In the genomic region with DNA sequence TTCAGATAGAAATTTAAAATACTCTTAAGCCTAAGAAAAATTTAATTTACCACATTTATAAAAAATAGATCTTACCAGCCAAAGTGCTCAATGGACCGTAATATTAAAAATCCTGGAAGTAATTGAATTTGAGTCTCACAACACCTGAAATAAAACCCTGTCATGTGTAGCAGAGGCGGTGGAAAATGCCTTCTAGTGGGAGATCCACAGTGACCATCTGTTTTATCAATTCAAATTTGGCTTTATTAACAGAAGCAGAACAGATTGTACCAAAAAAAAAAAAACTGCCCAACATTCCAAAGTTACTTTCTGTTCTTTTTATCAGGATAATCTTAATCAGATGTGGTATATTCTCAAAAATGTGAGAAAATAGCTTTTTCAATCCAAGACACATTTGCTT, we compare ENCODE assay signal across 24 cellular contexts.
"Had no signal": no experiment of that assay in that cellular context is flagged by ENCODE, and none has a peak within 500 bp of the region (broad histone marks: within the 10 kb centered on the region; RNA-seq: fewer than 3 reads in every experiment).

No MANE protein-coding gene starts in this region.

- H3K36me3 ChIP-seq: gastroesophageal sphincter, neural progenitor cell, prostate gland, right atrium auricular region, spleen, thoracic aorta had no signal

- H3K27ac ChIP-seq: dorsolateral prefrontal cortex, foreskin keratinocyte, gastroesophageal sphincter, heart left ventricle, hepatocyte, left lung, neural progenitor cell, parathyroid adenoma, prostate gland, right atrium auricular region, skin epidermis, spleen, thoracic aorta, tibial nerve, upper lobe of left lung had no signal

- H3K79me2 ChIP-seq: hepatocyte, parathyroid adenoma had no signal

- H3K4me3 ChIP-seq: dorsolateral prefrontal cortex, gastroesophageal sphincter, heart left ventricle, hepatocyte, left lung, neural progenitor cell, prostate gland, right atrium auricular region, skin epidermis, spleen, thoracic aorta, tibial nerve, upper lobe of left lung had no signal

- H3K4me2 ChIP-seq: hepatocyte, neural progenitor cell had no signal

- H3K9me3 ChIP-seq: gastroesophageal sphincter, heart left ventricle, left lung, prostate gland, right atrium auricular region, spleen, thoracic aorta, tibial nerve, upper lobe of left lung had no signal

- H2AFZ ChIP-seq: hepatocyte, neural progenitor cell, parathyroid adenoma had no signal

- H3K4me1 ChIP-seq: foreskin keratinocyte, gastroesophageal sphincter, heart left ventricle, left lung, neural progenitor cell, parathyroid adenoma, prostate gland, right atrium auricular region, spleen, tibial nerve, upper lobe of left lung had no signal

- H3K27me3 ChIP-seq: dorsolateral prefrontal cortex, foreskin keratinocyte, gastroesophageal sphincter, heart left ventricle, hepatocyte, left lung, neural progenitor cell, right atrium auricular region, spleen, tibial nerve, upper lobe of left lung had no signal

- DNase-seq: dorsolateral prefrontal cortex; effector CD4-positive, alpha-beta T cell; foreskin keratinocyte; heart left ventricle; kidney; left lung; mammary epithelial cell; mesendoderm; midbrain; naive thymus-derived CD4-positive, alpha-beta T cell; spleen; stimulated activated CD4-positive, alpha-beta T cell treated with anti-CD3 and anti-CD28 coated beads, Interleukin-4, amount 100 ng/mL, for 4 hours; stimulated activated naive CD8-positive, alpha-beta T cell treated with anti-CD3 and anti-CD28 coated beads, Interleukin-15, Interleukin-2, amounts not matched to agents 100 U/mL and 50 U/mL, for 24 hours; substantia nigra; upper lobe of left lung had no signal

- H3K9ac ChIP-seq: neural progenitor cell, parathyroid adenoma had no signal
